ENCODE assay signal across 14 cellular contexts in the genomic region with DNA sequence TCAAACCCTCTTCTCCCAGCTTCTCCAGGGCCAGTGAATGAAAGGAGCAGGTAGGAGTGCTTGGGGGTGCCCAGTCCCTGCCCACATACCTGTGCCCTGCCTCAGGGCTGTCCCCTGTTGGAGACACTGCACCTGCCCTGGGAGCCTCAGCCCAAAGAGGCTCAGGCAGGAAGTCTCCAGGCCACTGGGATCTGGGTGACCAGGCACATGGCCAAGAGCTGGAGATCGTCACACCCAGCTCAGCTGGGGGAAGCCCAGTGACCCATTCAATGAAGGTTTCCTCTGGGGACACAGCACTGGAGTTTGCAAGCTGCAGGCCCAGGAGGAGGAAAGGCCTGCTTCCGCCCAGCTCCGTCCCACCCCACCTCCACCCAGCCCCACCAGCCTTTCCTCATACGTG.
DNase-seq lines count a peak whose midpoint lies in the region; ATAC-seq and TF ChIP-seq lines count a peak whose summit lies in the region.
"Had no signal": no experiment of that assay in that cellular context is flagged by ENCODE, and none has a peak within 500 bp of the region (broad histone marks: within the 10 kb centered on the region; RNA-seq: fewer than 3 reads in every experiment).

No MANE protein-coding gene starts in this region.

- H3K9me3 ChIP-seq in adrenal gland (replicated peaks in 1 of 3) (no peaks in the 10 kb centered on the region), subcutaneous abdominal adipose tissue (ENCODE audit: control insufficient read depth in 5 of 5, low read length in 5 of 5) (no peaks in the 10 kb centered on the region)

- no peak for TF ChIP-seq POLR2A in adrenal gland (IDR thresholded peaks at IDR 0.05)

- H3K4me3 ChIP-seq in adrenal gland, result no peak overlapping the region
- H3K4me3 ChIP-seq in subcutaneous abdominal adipose tissue (ENCODE audit: low read depth in 1 of 5, low read length in 5 of 5), result no peak overlapping the region

- intact Hi-C loops in adrenal gland (cut with DNase I), result no loop called here

- DNase-seq in HT-29 (ENCODE audit: low spot score) (peak; percentile 78), adrenal gland (peak in 6 of 7 donors; percentile 60 to 80 (median 76)), kidney tubule cell (ENCODE audit: low spot score) (peak; percentile 74), NCI-H1436 (lab: John Stamatoyannopoulos, UW) (no peak), NCI-H2171 (lab: John Stamatoyannopoulos, UW) (no peak), pons (ENCODE audit: low spot score) (no peak)
- DNase-seq: activated gamma-delta T cell treated with Interleukin-2 at 50 U/mL for 16 hours; C1 segment of cervical spinal cord; NCI-H1048; NCI-H446 treated with DMSO at 0.1 percent for 48 hours; stimulated activated CD4-positive, alpha-beta T cell treated with anti-CD3 and anti-CD28 coated beads, Interleukin-2, amount 100 ng/mL, for 48 hours had no signal

- ATAC-seq in GM19463 (IDR thresholded peaks at IDR 0.05; ENCODE audit: unreplicated experiment), result no peak
- ATAC-seq: HCT116 had no signal

- peaks cover 35 to 39% of the 10 kb centered on the region in 2 donors for H3K4me1 ChIP-seq in adrenal gland (replicated peaks in 1 of 2)
- peaks cover 31 to 63% (median 54%) of the 10 kb centered on the region in 5 donors for H3K4me1 ChIP-seq in subcutaneous abdominal adipose tissue (ENCODE audit: control insufficient read depth in 5 of 5, insufficient read depth in 5 of 5, low read length in 5 of 5)

- peak overlapping the region in 1 of 5 donors; percentile 56 for H3K9ac ChIP-seq in subcutaneous abdominal adipose tissue (ENCODE audit: low read length in 5 of 5)

- TF ChIP-seq CTCF in adrenal gland (IDR thresholded peaks at IDR 0.05), result no peak

- WGBS in adrenal gland, 4 donors, result 22 to 89% (median 65%) methylated on average over 1 to 4 of the region's 4 CpGs

- H3K27ac ChIP-seq in adrenal gland (peak overlapping the region in 3 of 5 donors; percentile 21 to 85 (median 62)), subcutaneous abdominal adipose tissue (ENCODE audit: low read depth, low read length) (peak overlapping the region; percentile 79)

- H3K27me3 ChIP-seq in adrenal gland (no peaks in the 10 kb centered on the region), subcutaneous abdominal adipose tissue (ENCODE audit: control insufficient read depth in 5 of 5, insufficient read depth in 4 of 5, low read length in 5 of 5) (no peaks in the 10 kb centered on the region)

- H3K36me3 ChIP-seq in adrenal gland (replicated peaks in 1 of 2) (no peaks in the 10 kb centered on the region), subcutaneous abdominal adipose tissue (ENCODE audit: control insufficient read depth in 5 of 5, insufficient read depth in 5 of 5, low read length in 5 of 5) (no peaks in the 10 kb centered on the region)

Comparison
In these comparisons a context has a peak if more than half of its experiments do, and no peak if none do; other contexts are left out.
1. DNase-seq: peak in HT-29 (single experiment), adrenal gland (6 of 7) and kidney tubule cell (single experiment); none in NCI-H1436 (single experiment), NCI-H2171 (single experiment) and pons (single experiment).